8 cellular contexts compared by ENCODE assay signal in genomic region chr1:39105841-39106765, GRCh38.
DNase-seq lines count a peak whose midpoint lies in the region; ATAC-seq and TF ChIP-seq lines count a peak whose summit lies in the region.

No MANE protein-coding gene starts in this region.

- H3K9ac ChIP-seq in colonic mucosa (ENCODE audit: low read depth in 2 of 2, low read length in 2 of 2) = peak overlapping the region; percentile 82 to 93
- H3K9ac ChIP-seq in liver (ENCODE audit: low read depth in 1 of 2, low read length in 2 of 2) = peak overlapping the region; percentile 52 to 72

- ATAC-seq in T-helper 17 cell = peak; percentile 60
- peak; percentile 13 to 17 for ATAC-seq in stimulated activated naive B cell treated with anti-CD40 and anti-IgM and Interleukin-4, amounts not matched to agents 10 μg/mL and 1 μg/mL and 100 μg/mL, for 72 hours (replicated peaks)
- no peak for ATAC-seq in HG03469 (IDR thresholded peaks at IDR 0.05; ENCODE audit: unreplicated experiment)

- peak in 1 of 2 donors; percentile 63 for TF ChIP-seq RAD21 in liver (IDR thresholded peaks at IDR 0.05)

- no peaks in the 10 kb centered on the region for H3K27me3 Mint-ChIP-seq in T-helper 17 cell
- H3K27me3 Mint-ChIP-seq in stimulated activated naive B cell treated with anti-CD40 and anti-IgM and Interleukin-4, amounts not matched to agents 10 μg/mL and 1 μg/mL and 100 μg/mL, for 72 hours = no peaks in the 10 kb centered on the region

- H3K36me3 ChIP-seq in colonic mucosa (no peaks in the 10 kb centered on the region), liver (ENCODE audit: control insufficient read depth in 4 of 4, insufficient read depth in 3 of 4, low read depth in 1 of 4, low read length in 3 of 4) (no peaks in the 10 kb centered on the region)

- WGBS in liver = 1% methylated on average over 39 of the region's 39 CpGs

- peak overlapping the region; percentile 36 for H3K4me3 ChIP-seq in HL-60 (replicated peaks; ENCODE audit: insufficient read depth, low read length)
- peak overlapping the region; percentile 75 for H3K4me3 ChIP-seq in colonic mucosa
- H3K4me3 ChIP-seq in liver (ENCODE audit: low read depth in 1 of 3, low read length in 3 of 3) = peak overlapping the region; percentile 74 to 92 (median 91)

- peaks cover 7% of the 10 kb centered on the region for H3K4me1 ChIP-seq in colonic mucosa
- peaks cover 2 to 35% (median 15%) of the 10 kb centered on the region in 4 donors for H3K4me1 ChIP-seq in liver (ENCODE audit: control insufficient read depth in 4 of 4, insufficient read depth in 4 of 4, low read length in 3 of 4)

- peak; percentile 30 for DNase-seq in activated gamma-delta T cell treated with anti-CD3 and anti-CD28 coated beads, Interleukin-2, amount 50 U/mL, for 16 hours (ENCODE audit: low read depth)
- no peak for DNase-seq in activated gamma-delta T cell treated with Interleukin-2 at 50 U/mL for 16 hours
- no peak for DNase-seq in HL-60 (ENCODE audit: low read depth in 1 of 2, low spot score in 1 of 2)
- DNase-seq in T-helper 17 cell = peak in 2 of 3 donors; percentile 23 to 24
- DNase-seq in colonic mucosa = peak; percentile 71
- peak; percentile 34 for DNase-seq in stimulated activated naive B cell treated with anti-CD40 and anti-IgM and Interleukin-4, amounts not matched to agents 10 μg/mL and 1 μg/mL and 100 μg/mL, for 72 hours

- peak overlapping the region; percentile 79 for H3K27ac Mint-ChIP-seq in T-helper 17 cell
- H3K27ac Mint-ChIP-seq in stimulated activated naive B cell treated with anti-CD40 and anti-IgM and Interleukin-4, amounts not matched to agents 10 μg/mL and 1 μg/mL and 100 μg/mL, for 72 hours = peak overlapping the region; percentile 92

- no peaks in the 10 kb centered on the region for H3K9me3 ChIP-seq in T-helper 17 cell (ENCODE audit: control insufficient read depth, low read length, poor library complexity, severe bottlenecking)
- H3K9me3 ChIP-seq in colonic mucosa = no peaks in the 10 kb centered on the region
- H3K9me3 ChIP-seq in liver (ENCODE audit: control insufficient read depth in 4 of 4, low read length in 3 of 4) = no peaks in the 10 kb centered on the region

- H3K36me3 Mint-ChIP-seq in T-helper 17 cell (ENCODE audit: low read depth) = no peaks in the 10 kb centered on the region
- peaks cover 0 to 2% of the 10 kb centered on the region in 2 donors for H3K36me3 Mint-ChIP-seq in stimulated activated naive B cell treated with anti-CD40 and anti-IgM and Interleukin-4, amounts not matched to agents 10 μg/mL and 1 μg/mL and 100 μg/mL, for 72 hours

- no peaks in the 10 kb centered on the region for H3K9me3 Mint-ChIP-seq in stimulated activated naive B cell treated with anti-CD40 and anti-IgM and Interleukin-4, amounts not matched to agents 10 μg/mL and 1 μg/mL and 100 μg/mL, for 72 hours

- H3K4me1 Mint-ChIP-seq in T-helper 17 cell = peaks cover 25% of the 10 kb centered on the region
- peaks cover 33 to 45% of the 10 kb centered on the region in 2 donors for H3K4me1 Mint-ChIP-seq in stimulated activated naive B cell treated with anti-CD40 and anti-IgM and Interleukin-4, amounts not matched to agents 10 μg/mL and 1 μg/mL and 100 μg/mL, for 72 hours

- intact Hi-C loops in colonic mucosa (cut with DNase I) = no loop called here

- H3K27me3 ChIP-seq in HL-60 (ENCODE audit: insufficient read depth, poor library complexity, severe bottlenecking) (peaks cover 25% of the 10 kb centered on the region), colonic mucosa (no peaks in the 10 kb centered on the region), liver (ENCODE audit: control insufficient read depth in 4 of 4, insufficient read depth in 4 of 4, low read length in 3 of 4) (no peaks in the 10 kb centered on the region)

- H3K4me3 Mint-ChIP-seq in T-helper 17 cell = no peak overlapping the region
- H3K4me3 Mint-ChIP-seq in stimulated activated naive B cell treated with anti-CD40 and anti-IgM and Interleukin-4, amounts not matched to agents 10 μg/mL and 1 μg/mL and 100 μg/mL, for 72 hours = no peak overlapping the region

- H3K27ac ChIP-seq in HL-60 (replicated peaks) (no peak overlapping the region), colonic mucosa (peak overlapping the region; percentile 95), liver (ENCODE audit: low read depth in 1 of 2, low read length in 2 of 2) (peak overlapping the region; percentile 85 to 89)

- TF ChIP-seq CTCF in HL-60 (IDR thresholded peaks at IDR 0.05; ENCODE audit: insufficient read depth, low read length) (no peak), colonic mucosa (IDR thresholded peaks at IDR 0.05) (no peak), liver (IDR thresholded peaks at IDR 0.05; ENCODE audit: low read depth, low read length, missing input control) (no peak)

TF ChIP-seq in liver, 16 proteins besides CTCF, POLR2A, EP300 and RAD21:
- TF ChIP-seq ATF3 (IDR thresholded peaks at IDR 0.05) = peak; percentile 55
- peak; percentile 89 for TF ChIP-seq NR2F2 (IDR thresholded peaks at IDR 0.05)
- TF ChIP-seq YY1 (IDR thresholded peaks at IDR 0.05) = peak; percentile 76
- TF ChIP-seq JUND (IDR thresholded peaks at IDR 0.05) = peak in 1 of 2 donors; percentile 47
- TF ChIP-seq TAF1 (conservative IDR thresholded peaks at IDR 0.05) = peak; percentile 46
- TF ChIP-seq, protein P1, sequence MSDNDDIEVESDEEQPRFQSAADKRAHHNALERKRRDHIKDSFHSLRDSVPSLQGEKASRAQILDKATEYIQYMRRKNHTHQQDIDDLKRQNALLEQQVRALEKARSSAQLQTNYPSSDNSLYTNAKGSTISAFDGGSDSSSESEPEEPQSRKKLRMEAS (IDR thresholded peaks at IDR 0.05) = peak; percentile 44
- TF ChIP-seq HNF4A (conservative IDR thresholded peaks at IDR 0.05) = peak; percentile 52 to 61
- peak; percentile 54 for TF ChIP-seq SP1 (IDR thresholded peaks at IDR 0.05)
- peak; percentile 42 to 43 for TF ChIP-seq GABPA (IDR thresholded peaks at IDR 0.05 in 1 of 2, conservative IDR thresholded peaks at IDR 0.05 in 1 of 2)
- TF ChIP-seq REST (IDR thresholded peaks at IDR 0.05) = peak; percentile 33
- no peak for TF ChIP-seq HNF4G (IDR thresholded peaks at IDR 0.05)
- no peak for TF ChIP-seq FOXA1 (IDR thresholded peaks at IDR 0.05)
- TF ChIP-seq EGR1 (IDR thresholded peaks at IDR 0.05; ENCODE audit: low read depth in 2 of 2) = peak in 1 of 2 donors; percentile 45
- TF ChIP-seq RXRA (IDR thresholded peaks at IDR 0.05) = peak; percentile 68 to 80
- no peak for TF ChIP-seq ZBTB33 (IDR thresholded peaks at IDR 0.05)
- peak; percentile 13 for TF ChIP-seq FOXA2 (IDR thresholded peaks at IDR 0.05)

Comparison
In these comparisons a context has a peak if more than half of its experiments do, and no peak if none do; other contexts are left out.
1. DNase-seq: peak in activated gamma-delta T cell treated with anti-CD3 and anti-CD28 coated beads, Interleukin-2, amount 50 U/mL, for 16 hours (single experiment), T-helper 17 cell (2 of 3), colonic mucosa (single experiment) and stimulated activated naive B cell treated with anti-CD40 and anti-IgM and Interleukin-4, amounts not matched to agents 10 μg/mL and 1 μg/mL and 100 μg/mL, for 72 hours (single experiment); none in activated gamma-delta T cell treated with Interleukin-2 at 50 U/mL for 16 hours (single experiment) and HL-60 (0 of 2).
2. H3K4me3 ChIP-seq: peak in every context shown above with its lines; median percentile 91 in liver; 75 in colonic mucosa; 36 in HL-60.